1 cellular context compared by ENCODE assay signal in the genomic region with DNA sequence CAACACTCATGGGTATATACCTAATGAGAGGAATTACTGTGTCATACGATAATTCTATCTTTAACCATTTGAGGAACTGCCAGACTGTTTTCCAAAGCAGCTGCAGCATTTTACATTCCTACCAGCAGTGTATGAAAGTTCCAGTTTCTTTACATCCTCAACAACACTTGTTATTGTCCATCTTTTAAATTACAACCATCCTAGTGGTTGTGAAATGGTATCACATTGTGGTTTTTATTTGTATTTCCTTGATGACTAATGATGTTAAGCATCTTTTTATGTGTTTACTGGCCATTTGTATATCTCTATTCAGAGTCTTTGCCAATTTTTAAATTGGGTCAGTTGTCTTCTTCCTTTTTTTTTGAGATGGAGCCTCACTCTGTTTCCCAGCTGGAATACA.
TF ChIP-seq lines count a peak whose summit lies in the region.

No MANE protein-coding gene starts in this region.

TF ChIP-seq in HepG2, 621 proteins besides CTCF, POLR2A, EP300 and RAD21:
- TF ChIP-seq, protein P1, sequence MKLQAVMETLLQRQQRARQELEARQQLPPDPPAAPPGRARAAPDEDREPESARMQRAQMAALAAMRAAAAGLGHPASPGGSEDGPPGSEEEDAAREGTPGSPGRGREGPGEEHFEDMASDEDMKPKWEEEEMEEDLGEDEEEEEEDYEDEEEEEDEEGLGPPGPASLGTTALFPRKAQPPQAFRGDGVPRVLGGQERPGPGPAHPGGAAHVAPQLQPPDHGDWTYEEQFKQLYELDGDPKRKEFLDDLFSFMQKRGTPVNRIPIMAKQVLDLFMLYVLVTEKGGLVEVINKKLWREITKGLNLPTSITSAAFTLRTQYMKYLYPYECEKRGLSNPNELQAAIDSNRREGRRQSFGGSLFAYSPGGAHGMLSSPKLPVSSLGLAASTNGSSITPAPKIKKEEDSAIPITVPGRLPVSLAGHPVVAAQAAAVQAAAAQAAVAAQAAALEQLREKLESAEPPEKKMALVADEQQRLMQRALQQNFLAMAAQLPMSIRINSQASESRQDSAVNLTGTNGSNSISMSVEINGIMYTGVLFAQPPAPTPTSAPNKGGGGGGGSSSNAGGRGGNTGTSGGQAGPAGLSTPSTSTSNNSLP (IDR thresholded peaks at IDR 0.05; ENCODE audit: low read depth, low read length): peak; percentile 55; the same call in 1 of the 2 replicates
- peak; percentile 63 for TF ChIP-seq TEAD3 (CRISPR knock-in tag; optimal IDR thresholded peaks at IDR 0.05; ENCODE audit: borderline replicate concordance)
- TF ChIP-seq ZNF7 (CRISPR knock-in tag; IDR thresholded peaks at IDR 0.05): peak; percentile 78
- TF ChIP-seq, protein P2, sequence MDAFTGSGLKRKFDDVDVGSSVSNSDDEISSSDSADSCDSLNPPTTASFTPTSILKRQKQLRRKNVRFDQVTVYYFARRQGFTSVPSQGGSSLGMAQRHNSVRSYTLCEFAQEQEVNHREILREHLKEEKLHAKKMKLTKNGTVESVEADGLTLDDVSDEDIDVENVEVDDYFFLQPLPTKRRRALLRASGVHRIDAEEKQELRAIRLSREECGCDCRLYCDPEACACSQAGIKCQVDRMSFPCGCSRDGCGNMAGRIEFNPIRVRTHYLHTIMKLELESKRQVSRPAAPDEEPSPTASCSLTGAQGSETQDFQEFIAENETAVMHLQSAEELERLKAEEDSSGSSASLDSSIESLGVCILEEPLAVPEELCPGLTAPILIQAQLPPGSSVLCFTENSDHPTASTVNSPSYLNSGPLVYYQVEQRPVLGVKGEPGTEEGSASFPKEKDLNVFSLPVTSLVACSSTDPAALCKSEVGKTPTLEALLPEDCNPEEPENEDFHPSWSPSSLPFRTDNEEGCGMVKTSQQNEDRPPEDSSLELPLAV (CRISPR knock-in tag; conservative IDR thresholded peaks at IDR 0.05; ENCODE audit: low read depth): no peak
